In the genomic region with DNA sequence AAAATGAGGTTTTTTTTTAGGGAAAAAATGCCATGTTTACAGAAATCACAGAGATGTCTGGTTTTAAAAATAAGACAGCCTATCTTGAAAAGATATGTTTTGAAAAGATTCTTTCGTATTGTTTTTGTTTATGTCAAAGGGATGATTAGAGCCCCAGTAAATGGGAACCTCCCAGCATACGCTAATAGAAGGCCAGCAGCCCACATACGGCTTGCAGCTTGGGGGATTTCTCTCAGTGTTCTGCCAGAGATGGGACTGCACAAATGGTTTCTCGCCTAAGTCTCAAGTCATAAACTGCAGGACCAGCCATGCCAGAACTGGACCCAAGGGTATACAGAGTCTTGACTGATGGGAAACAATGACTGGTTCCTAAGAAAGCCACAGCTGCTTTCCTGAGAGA, we compare ENCODE assay signal across 26 cellular contexts.
"Had no signal": no experiment of that assay in that cellular context is flagged by ENCODE, and none has a peak within 500 bp of the region (broad histone marks: within the 10 kb centered on the region; RNA-seq: fewer than 3 reads in every experiment).

No MANE protein-coding gene starts in this region.

- H3K9me3 Mint-ChIP-seq: nephron; stimulated activated memory B cell treated with anti-CD40 and anti-IgM and Interleukin-4, amounts not matched to agents 10 μg/mL and 1 μg/mL and 100 μg/mL, for 72 hours; stimulated activated naive CD8-positive, alpha-beta T cell treated with anti-CD3 and anti-CD28 coated beads, Interleukin-15, Interleukin-2, amounts not matched to agents 100 ng/mL and 50 ng/mL, for 24 hours had no signal

- H3K27ac ChIP-seq: epithelial cell of prostate, esophagus muscularis mucosa, gastrocnemius medialis, neutrophil, psoas muscle, right lobe of liver, spleen, tibial artery, upper lobe of left lung, uterus had no signal

- H3K36me3 ChIP-seq: esophagus muscularis mucosa, gastrocnemius medialis, neutrophil, right lobe of liver, spleen, tibial artery, upper lobe of left lung, uterus had no signal

- FAIRE-seq: kidney had no signal

- H3K4me1 Mint-ChIP-seq: immature natural killer cell; naive B cell; nephron; stimulated activated memory B cell treated with anti-CD40 and anti-IgM and Interleukin-4, amounts not matched to agents 10 μg/mL and 1 μg/mL and 100 μg/mL, for 72 hours had no signal

- H3K4me3 Mint-ChIP-seq: immature natural killer cell; naive B cell; nephron; stimulated activated memory B cell treated with anti-CD40 and anti-IgM and Interleukin-4, amounts not matched to agents 10 μg/mL and 1 μg/mL and 100 μg/mL, for 72 hours; stimulated activated naive CD8-positive, alpha-beta T cell treated with anti-CD3 and anti-CD28 coated beads, Interleukin-15, Interleukin-2, amounts not matched to agents 100 ng/mL and 50 ng/mL, for 24 hours had no signal

- H3K27ac Mint-ChIP-seq: immature natural killer cell; naive B cell; nephron; stimulated activated memory B cell treated with anti-CD40 and anti-IgM and Interleukin-4, amounts not matched to agents 10 μg/mL and 1 μg/mL and 100 μg/mL, for 72 hours; stimulated activated naive CD8-positive, alpha-beta T cell treated with anti-CD3 and anti-CD28 coated beads, Interleukin-15, Interleukin-2, amounts not matched to agents 100 ng/mL and 50 ng/mL, for 24 hours had no signal

- H3K4me1 ChIP-seq: esophagus muscularis mucosa, gastrocnemius medialis, psoas muscle, spleen, tibial artery, upper lobe of left lung, uterus had no signal

- H3K27me3 Mint-ChIP-seq: naive B cell; stimulated activated memory B cell treated with anti-CD40 and anti-IgM and Interleukin-4, amounts not matched to agents 10 μg/mL and 1 μg/mL and 100 μg/mL, for 72 hours; stimulated activated naive CD8-positive, alpha-beta T cell treated with anti-CD3 and anti-CD28 coated beads, Interleukin-15, Interleukin-2, amounts not matched to agents 100 ng/mL and 50 ng/mL, for 24 hours had no signal

- DNase-seq: effector memory CD4-positive, alpha-beta T cell; immature natural killer cell; kidney; left colon; left ventricle myocardium superior; mesenchymal stem cell; midbrain; naive B cell; psoas muscle; retina; right lobe of liver; spleen; stimulated activated CD4-positive, alpha-beta T cell treated with anti-CD3 and anti-CD28 coated beads, Interleukin-15, amount 100 ng/mL, for 24 hours; stimulated activated CD4-positive, alpha-beta T cell treated with anti-CD3 and anti-CD28 coated beads, Interleukin-1b, Interleukin-23, amount 100 ng/mL, for 48 hours; stimulated activated CD4-positive, alpha-beta T cell treated with anti-CD3 and anti-CD28 coated beads, Interleukin-4, amount 100 ng/mL, for 24 hours; tibial artery; upper lobe of left lung; uterus had no signal

- H3K4me3 ChIP-seq: esophagus muscularis mucosa, gastrocnemius medialis, lung, psoas muscle, right lobe of liver, spleen, tibial artery, upper lobe of left lung, uterus had no signal

- H3K27me3 ChIP-seq: esophagus muscularis mucosa, gastrocnemius medialis, neutrophil, right lobe of liver, spleen, tibial artery, upper lobe of left lung, uterus had no signal

- ATAC-seq: gastrocnemius medialis; left colon; left ventricle myocardium superior; psoas muscle; right lobe of liver; stimulated activated memory B cell treated with anti-CD40 and anti-IgM and Interleukin-4, amounts not matched to agents 10 μg/mL and 1 μg/mL and 100 μg/mL, for 72 hours had no signal

- H3K36me3 Mint-ChIP-seq: immature natural killer cell; naive B cell; stimulated activated memory B cell treated with anti-CD40 and anti-IgM and Interleukin-4, amounts not matched to agents 10 μg/mL and 1 μg/mL and 100 μg/mL, for 72 hours had no signal

- H3K9me3 ChIP-seq: esophagus muscularis mucosa, gastrocnemius medialis, neutrophil, psoas muscle, right lobe of liver, spleen, tibial artery, upper lobe of left lung, uterus had no signal
